1 cellular context compared by ENCODE assay signal in genomic region chr11:8699903-8700302, GRCh38.
TF ChIP-seq lines count a peak whose summit lies in the region.

No MANE protein-coding gene starts in this region.

TF ChIP-seq in HepG2, 621 proteins besides CTCF, POLR2A, EP300 and RAD21 (continued from another document and continues in another):
- TF ChIP-seq ARID5B (CRISPR knock-in tag; IDR thresholded peaks at IDR 0.05) (peak; percentile 80), ZNF839 (CRISPR knock-in tag; IDR thresholded peaks at IDR 0.05; ENCODE audit: borderline replicate concordance) (no peak), NR1H2 (CRISPR knock-in tag; IDR thresholded peaks at IDR 0.05; ENCODE audit: borderline replicate concordance, low read depth) (no peak), STAG1 (CRISPR knock-in tag; IDR thresholded peaks at IDR 0.05) (peak; percentile 33; the same call in 1 of the 2 replicates), CBX2 (IDR thresholded peaks at IDR 0.05; ENCODE audit: low read depth, low read length) (no peak), CBX2 (CRISPR knock-in tag; IDR thresholded peaks at IDR 0.05; ENCODE audit: low read depth) (no peak), KLF11 (CRISPR knock-in tag; IDR thresholded peaks at IDR 0.05) (peak; percentile 84; the same call in 1 of the 2 replicates), RCOR2 (CRISPR knock-in tag; IDR thresholded peaks at IDR 0.05) (peak; percentile 72), RBFOX2 (IDR thresholded peaks at IDR 0.05; ENCODE audit: low read depth, low read length) (no peak), SALL2 (CRISPR knock-in tag; IDR thresholded peaks at IDR 0.05) (peak; percentile 29; the same call in 1 of the 2 replicates), ZSCAN12 (CRISPR knock-in tag; IDR thresholded peaks at IDR 0.05) (no peak), TARDBP (CRISPR knock-in tag; IDR thresholded peaks at IDR 0.05) (no peak), PATZ1 (CRISPR knock-in tag; IDR thresholded peaks at IDR 0.05) (peak; percentile 97), SOX6 (IDR thresholded peaks at IDR 0.05) (no peak), SOX6 (CRISPR knock-in tag; IDR thresholded peaks at IDR 0.05) (peak; percentile 92), DBP (CRISPR knock-in tag; IDR thresholded peaks at IDR 0.05; ENCODE audit: not compliant biosample characterization) (no peak), ZNF550 (CRISPR knock-in tag; IDR thresholded peaks at IDR 0.05; ENCODE audit: borderline replicate concordance) (no peak), ZNF136 (CRISPR knock-in tag; IDR thresholded peaks at IDR 0.05; ENCODE audit: low read depth) (0 out of 2 replicates have a peak, but pooled peaks have one; percentile 73), IKZF4 (CRISPR knock-in tag; IDR thresholded peaks at IDR 0.05; ENCODE audit: borderline replicate concordance, low read depth, not compliant biosample characterization) (peak; percentile 52), ZNF552 (CRISPR knock-in tag; IDR thresholded peaks at IDR 0.05; ENCODE audit: borderline replicate concordance) (peak; percentile 66; the same call in 1 of the 2 replicates), ZNF687 (CRISPR knock-in tag; IDR thresholded peaks at IDR 0.05) (peak; percentile 97), TFDP2 (CRISPR knock-in tag; IDR thresholded peaks at IDR 0.05) (0 out of 2 replicates have a peak, but pooled peaks have one; percentile 57), ZMYM3 (CRISPR knock-in tag; IDR thresholded peaks at IDR 0.05) (peak; percentile 68), ZFP91 (CRISPR knock-in tag; IDR thresholded peaks at IDR 0.05; ENCODE audit: borderline replicate concordance) (peak; percentile 57; the same call in 1 of the 2 replicates), PRDM4 (CRISPR knock-in tag; IDR thresholded peaks at IDR 0.05; ENCODE audit: borderline replicate concordance) (no peak), ZSCAN25 (CRISPR knock-in tag; IDR thresholded peaks at IDR 0.05) (0 out of 2 replicates have a peak, but pooled peaks have one; percentile 22), ZBTB10 (CRISPR knock-in tag; IDR thresholded peaks at IDR 0.05; ENCODE audit: borderline replicate concordance) (no peak), ZNF609 (CRISPR knock-in tag; IDR thresholded peaks at IDR 0.05; ENCODE audit: borderline replicate concordance) (no peak), ETV5 (CRISPR knock-in tag; IDR thresholded peaks at IDR 0.05; ENCODE audit: borderline replicate concordance) (peak; percentile 58; the same call in 1 of the 2 replicates)
